In genomic region chr5:136213919-136214493, GRCh38 we compare ENCODE assay signal across 21 cellular contexts. TPM values are rescaled to one million over a fixed set of nuclear protein-coding genes. Genes with fewer than 3 reads are reported as not detected.
"Had no signal": no experiment of that assay in that cellular context is flagged by ENCODE, and none has a peak within 500 bp of the region (broad histone marks: within the 10 kb centered on the region; RNA-seq: fewer than 3 reads in every experiment).

No MANE protein-coding gene starts in this region.

- H3K4me1 ChIP-seq: adrenal gland had no signal

- H3K9me3 ChIP-seq: adrenal gland had no signal

- H3K27ac ChIP-seq: adrenal gland had no signal

- ATAC-seq: activated CD4-positive, CD25-positive, alpha-beta regulatory T cell treated with anti-CD3 and anti-CD28 coated beads, Interleukin-2, amount 50 U/mL, for 24 hours; activated CD8-positive, alpha-beta T cell treated with anti-CD3 and anti-CD28 coated beads for 36 hours; Panc1 had no signal

- DNase-seq: activated CD4-positive, alpha-beta T cell treated with anti-CD3 and anti-CD28 coated beads for 4 hours; activated CD8-positive, alpha-beta memory T cell treated with anti-CD3 and anti-CD28 coated beads, Interleukin-2, amount 50 U/mL, for 4 hours; activated CD8-positive, alpha-beta T cell treated with anti-CD3 and anti-CD28 coated beads for 36 hours; activated naive CD4-positive, alpha-beta T cell treated with anti-CD3 and anti-CD28 coated beads, Interleukin-2, amount 50 U/mL, for 16 hours; activated naive CD8-positive, alpha-beta T cell treated with anti-CD3 and anti-CD28 coated beads, Interleukin-2, amount 10 ng/mL, durations not matched to agents 7 days and 5 days; adrenal gland; aorta; Kasumi-1; NCI-H1105 treated with DMSO at 0.1 percent for 48 hours; NCI-H1436 treated with DMSO at 0.1 percent for 48 hours; NCI-H187; NCI-H2081; NCI-H510A treated with DMSO at 0.1 percent for 48 hours; NCI-H69; NK-92 treated with Interleukin-12 subunit alpha and Interleukin-12 subunit beta, amount 100 ng/mL, for 24 hours; OCI-M1; SHP77 treated with DMSO at 0.1 percent for 48 hours had no signal

- H3K36me3 ChIP-seq: adrenal gland had no signal

- H3K4me3 ChIP-seq: adrenal gland had no signal

RNA-seq across cellular contexts. Expression of gene SMIM32, which starts 21.0 kb away (rescaled TPM):
- total RNA-seq: activated CD8-positive, alpha-beta T cell treated with anti-CD3 and anti-CD28 coated beads for 36 hours; activated naive CD8-positive, alpha-beta T cell treated with anti-CD3 and anti-CD28 coated beads, Interleukin-2, amount 10 ng/mL, durations not matched to agents 7 days and 5 days; adrenal gland; bronchial epithelial cell; SK-MEL-5 had no signal
- polyA plus RNA-seq: adrenal gland had no signal
